In genomic region chr21:31872452-31873274, GRCh38 we compare ENCODE assay signal across 1 cellular context.
TF ChIP-seq lines count a peak whose summit lies in the region.

TSS of gene HUNK (plus strand) at chr21:31873020. CDS start at chr21:31873675, 655 bp downstream.

TF ChIP-seq in WTC11, 78 proteins besides CTCF, POLR2A, EP300 and RAD21 (continued from another document):
- TF ChIP-seq, protein P1, sequence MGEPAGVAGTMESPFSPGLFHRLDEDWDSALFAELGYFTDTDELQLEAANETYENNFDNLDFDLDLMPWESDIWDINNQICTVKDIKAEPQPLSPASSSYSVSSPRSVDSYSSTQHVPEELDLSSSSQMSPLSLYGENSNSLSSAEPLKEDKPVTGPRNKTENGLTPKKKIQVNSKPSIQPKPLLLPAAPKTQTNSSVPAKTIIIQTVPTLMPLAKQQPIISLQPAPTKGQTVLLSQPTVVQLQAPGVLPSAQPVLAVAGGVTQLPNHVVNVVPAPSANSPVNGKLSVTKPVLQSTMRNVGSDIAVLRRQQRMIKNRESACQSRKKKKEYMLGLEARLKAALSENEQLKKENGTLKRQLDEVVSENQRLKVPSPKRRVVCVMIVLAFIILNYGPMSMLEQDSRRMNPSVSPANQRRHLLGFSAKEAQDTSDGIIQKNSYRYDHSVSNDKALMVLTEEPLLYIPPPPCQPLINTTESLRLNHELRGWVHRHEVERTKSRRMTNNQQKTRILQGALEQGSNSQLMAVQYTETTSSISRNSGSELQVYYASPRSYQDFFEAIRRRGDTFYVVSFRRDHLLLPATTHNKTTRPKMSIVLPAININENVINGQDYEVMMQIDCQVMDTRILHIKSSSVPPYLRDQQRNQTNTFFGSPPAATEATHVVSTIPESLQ (CRISPR knock-in tag; IDR thresholded peaks at IDR 0.05): no peak
- TF ChIP-seq ATF1 (CRISPR knock-in tag; IDR thresholded peaks at IDR 0.05): no peak
- TF ChIP-seq E2F1 (CRISPR knock-in tag; IDR thresholded peaks at IDR 0.05): no peak
- TF ChIP-seq, protein P2, sequence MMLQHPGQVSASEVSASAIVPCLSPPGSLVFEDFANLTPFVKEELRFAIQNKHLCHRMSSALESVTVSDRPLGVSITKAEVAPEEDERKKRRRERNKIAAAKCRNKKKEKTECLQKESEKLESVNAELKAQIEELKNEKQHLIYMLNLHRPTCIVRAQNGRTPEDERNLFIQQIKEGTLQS (CRISPR knock-in tag; conservative IDR thresholded peaks at IDR 0.05): no peak
- TF ChIP-seq, protein P3, sequence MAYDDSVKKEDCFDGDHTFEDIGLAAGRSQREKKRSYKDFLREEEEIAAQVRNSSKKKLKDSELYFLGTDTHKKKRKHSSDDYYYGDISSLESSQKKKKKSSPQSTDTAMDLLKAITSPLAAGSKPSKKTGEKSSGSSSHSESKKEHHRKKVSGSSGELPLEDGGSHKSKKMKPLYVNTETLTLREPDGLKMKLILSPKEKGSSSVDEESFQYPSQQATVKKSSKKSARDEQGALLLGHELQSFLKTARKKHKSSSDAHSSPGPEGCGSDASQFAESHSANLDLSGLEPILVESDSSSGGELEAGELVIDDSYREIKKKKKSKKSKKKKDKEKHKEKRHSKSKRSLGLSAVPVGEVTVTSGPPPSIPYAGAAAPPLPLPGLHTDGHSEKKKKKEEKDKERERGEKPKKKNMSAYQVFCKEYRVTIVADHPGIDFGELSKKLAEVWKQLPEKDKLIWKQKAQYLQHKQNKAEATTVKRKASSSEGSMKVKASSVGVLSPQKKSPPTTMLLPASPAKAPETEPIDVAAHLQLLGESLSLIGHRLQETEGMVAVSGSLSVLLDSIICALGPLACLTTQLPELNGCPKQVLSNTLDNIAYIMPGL (CRISPR knock-in tag; IDR thresholded peaks at IDR 0.05): peak; percentile 51; the same call in 1 of the 2 replicates
- TF ChIP-seq E2F4 (CRISPR knock-in tag; IDR thresholded peaks at IDR 0.05; ENCODE audit: borderline replicate concordance, low read depth): 0 out of 2 replicates have a peak, but pooled peaks have one; percentile 20
- no peak for TF ChIP-seq MXD4 (CRISPR knock-in tag; IDR thresholded peaks at IDR 0.05; ENCODE audit: borderline replicate concordance)
- TF ChIP-seq FOXK1 (CRISPR knock-in tag; IDR thresholded peaks at IDR 0.05): no peak
- TF ChIP-seq, protein P4, sequence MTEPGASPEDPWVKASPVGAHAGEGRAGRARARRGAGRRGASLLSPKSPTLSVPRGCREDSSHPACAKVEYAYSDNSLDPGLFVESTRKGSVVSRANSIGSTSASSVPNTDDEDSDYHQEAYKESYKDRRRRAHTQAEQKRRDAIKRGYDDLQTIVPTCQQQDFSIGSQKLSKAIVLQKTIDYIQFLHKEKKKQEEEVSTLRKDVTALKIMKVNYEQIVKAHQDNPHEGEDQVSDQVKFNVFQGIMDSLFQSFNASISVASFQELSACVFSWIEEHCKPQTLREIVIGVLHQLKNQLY (CRISPR knock-in tag; IDR thresholded peaks at IDR 0.05): no peak
- 0 out of 2 replicates have a peak, but pooled peaks have one; percentile 25 for TF ChIP-seq E2F5 (CRISPR knock-in tag; IDR thresholded peaks at IDR 0.05)
